Comparison of ENCODE assay signal across 1 cellular context in genomic region chr7:156827587-156828203, GRCh38.
TF ChIP-seq lines count a peak whose summit lies in the region.

No MANE protein-coding gene starts in this region.

TF ChIP-seq in liver, 16 proteins besides CTCF, POLR2A, EP300 and RAD21 (continued from another document):
- TF ChIP-seq ZBTB33 (IDR thresholded peaks at IDR 0.05), result no peak
- no peak for TF ChIP-seq HNF4A (conservative IDR thresholded peaks at IDR 0.05)
- no peak for TF ChIP-seq HNF4G (IDR thresholded peaks at IDR 0.05)
- TF ChIP-seq FOXA2 (IDR thresholded peaks at IDR 0.05), result no peak
- no peak for TF ChIP-seq EGR1 (IDR thresholded peaks at IDR 0.05; ENCODE audit: low read depth in 2 of 2)
TF ChIP-seq in liver: peak in this region for 0.
